Comparison of ENCODE assay signal across 12 cellular contexts in genomic region chr19:2294377-2295335, GRCh38. TPM values are rescaled to one million over a fixed set of nuclear protein-coding genes. Genes with fewer than 3 reads are reported as not detected.
DNase-seq lines count a peak whose midpoint lies in the region; ATAC-seq and TF ChIP-seq lines count a peak whose summit lies in the region.
"Had no signal": no experiment of that assay in that cellular context is flagged by ENCODE, and none has a peak within 500 bp of the region (broad histone marks: within the 10 kb centered on the region; RNA-seq: fewer than 3 reads in every experiment).

No MANE protein-coding gene starts in this region.

- no peak for TF ChIP-seq POLR2A in stomach (IDR thresholded peaks at IDR 0.05)

- no peak for TF ChIP-seq CTCF in GM12875 (IDR thresholded peaks at IDR 0.05; ENCODE audit: borderline replicate concordance, insufficient read depth, low read depth, low read length)
- TF ChIP-seq CTCF in stomach (IDR thresholded peaks at IDR 0.05), result no peak
- TF ChIP-seq CTCF in H9 (conservative IDR thresholded peaks at IDR 0.05), result no peak

- H3K56ac ChIP-seq in H9 (ENCODE audit: insufficient read length, low read depth, low read length), result no peak overlapping the region

- no peaks in the 10 kb centered on the region for H3K27me3 Mint-ChIP-seq in T-cell
- peaks cover 64% of the 10 kb centered on the region for H3K27me3 Mint-ChIP-seq in H9 (ENCODE audit: low read depth)
- H3K27me3 Mint-ChIP-seq: activated naive CD8-positive, alpha-beta T cell had no signal

- H3K23me2 ChIP-seq in H9 (ENCODE audit: insufficient read length, low read depth, low read length, poor library complexity, severe bottlenecking), result no peaks in the 10 kb centered on the region

- H3K79me2 ChIP-seq in H9 (ENCODE audit: insufficient read depth, low read length), result no peaks in the 10 kb centered on the region

- H2AFZ ChIP-seq in H9 (ENCODE audit: low read length), result no peak overlapping the region

- H2BK20ac ChIP-seq in H9 (ENCODE audit: low read depth, low read length, poor library complexity, severe bottlenecking), result no peak overlapping the region

- no peak overlapping the region for H3K9ac ChIP-seq in H9 (ENCODE audit: extremely low read depth, insufficient read length, low read length)

- peaks cover 16 to 68% (median 40%) of the 10 kb centered on the region in 3 donors for H3K27me3 ChIP-seq in stomach
- peaks cover 23% of the 10 kb centered on the region; the same call in 1 of the 2 replicates for H3K27me3 ChIP-seq in H9 (ENCODE audit: insufficient read depth, low read length)

- H3K4me1 Mint-ChIP-seq in T-cell, result peaks cover 13 to 22% (median 14%) of the 10 kb centered on the region in 3 donors
- H3K4me1 Mint-ChIP-seq in H9, result peaks cover 2 to 11% of the 10 kb centered on the region in 2 experiments; a peak in 3 of 4 replicates

- POLR2A ChIA-PET in T-cell (lab: Charles Lee), result no interaction called here

- H3K23ac ChIP-seq in H9 (ENCODE audit: insufficient read length, low read depth, low read length), result no peak overlapping the region

- H3K4me2 ChIP-seq in H9 (ENCODE audit: insufficient read depth, insufficient read length, low read length), result no peak overlapping the region

- H4K5ac ChIP-seq in H9 (ENCODE audit: insufficient read length, low read depth, low read length), result no peak overlapping the region

- no peak overlapping the region for H3K4me3 Mint-ChIP-seq in T-cell
- H3K4me3 Mint-ChIP-seq in H9, result no peak overlapping the region
- H3K4me3 Mint-ChIP-seq: activated naive CD8-positive, alpha-beta T cell had no signal

- peaks cover 21 to 44% (median 37%) of the 10 kb centered on the region in 4 donors for H3K4me1 ChIP-seq in stomach
- no peaks in the 10 kb centered on the region for H3K4me1 ChIP-seq in H9 (ENCODE audit: insufficient read depth, low read length)

- no peak overlapping the region for H4K91ac ChIP-seq in H9 (ENCODE audit: insufficient read length, low read depth, low read length)

- H3K9me3 Mint-ChIP-seq in T-cell (no peaks in the 10 kb centered on the region), H9 (no peaks in the 10 kb centered on the region)

- no peak overlapping the region for H3K4ac ChIP-seq in H9 (ENCODE audit: low read depth, low read length)

- H3K18ac ChIP-seq in H9 (ENCODE audit: insufficient read length, low read depth, low read length), result no peak overlapping the region

- CTCF ChIA-PET in T-cell (lab: Charles Lee), result no interaction called here

- H3K4me3 ChIP-seq in GM12875 (ENCODE audit: low read depth, low read length), result peak overlapping the region; percentile 24
- H3K4me3 ChIP-seq in stomach, result peak overlapping the region in 2 of 4 donors; percentile 11 to 20
- H3K4me3 ChIP-seq: GM12878, tibial nerve had no signal

- H3T11ph ChIP-seq in H9 (ENCODE audit: low read length), result no peak overlapping the region

- no peak overlapping the region for H2AK5ac ChIP-seq in H9 (ENCODE audit: insufficient read length, low read length)

- DNase-seq in astrocyte of the hippocampus (ENCODE audit: low read depth, low spot score) (peak; percentile 36), hepatic stellate cell (ENCODE audit: low spot score) (peak; percentile 87), stomach (no peak), T-cell (no peak), H9 (no peak)

- H3K27ac Mint-ChIP-seq in T-cell, result peak overlapping the region in 1 of 2 donors; percentile 72
- no peak overlapping the region for H3K27ac Mint-ChIP-seq in H9
- H3K27ac Mint-ChIP-seq: activated naive CD8-positive, alpha-beta T cell had no signal

- no peak overlapping the region for H2BK12ac ChIP-seq in H9 (ENCODE audit: insufficient read length, low read depth, low read length)

- no peaks in the 10 kb centered on the region for H3K36me3 ChIP-seq in stomach
- H3K36me3 ChIP-seq: tibial nerve had no signal

- 32 to 47% (median 39%) methylated on average over 29 to 39 of the region's 39 CpGs for WGBS in stomach, 5 donors
- WGBS in H9 (ENCODE audit: extremely low coverage, insufficient read length, low lambda C conversion rate), result no CpG with 5 or more reads among the region's 39 CpGs

- ATAC-seq in T-cell (replicated peaks in 1 of 4) (no peak), GM21526 (IDR thresholded peaks at IDR 0.05; ENCODE audit: low FRiP score, unreplicated experiment) (no peak), GM21737 (IDR thresholded peaks at IDR 0.05; ENCODE audit: unreplicated experiment) (no peak)
- ATAC-seq: GM12878 had no signal

- no peak for TF ChIP-seq EP300 in stomach (IDR thresholded peaks at IDR 0.05)

- intact Hi-C loops in stomach (cut with DNase I; ENCODE audit: low total_unique reads), result no loop called here

- no peaks in the 10 kb centered on the region for H3K79me1 ChIP-seq in H9 (ENCODE audit: insufficient read depth, low read depth, low read length, poor library complexity, severe bottlenecking)

- peaks cover 8% of the 10 kb centered on the region for H3K36me3 Mint-ChIP-seq in T-cell
- H3K36me3 Mint-ChIP-seq in H9 (ENCODE audit: insufficient read depth in 1 of 3, low read depth in 3 of 3), result no peaks in the 10 kb centered on the region
- H3K36me3 Mint-ChIP-seq: activated naive CD8-positive, alpha-beta T cell had no signal

- no peak overlapping the region for H2BK120ac ChIP-seq in H9 (ENCODE audit: low read depth, low read length, poor library complexity, severe bottlenecking)

- peak overlapping the region in 3 of 5 donors; percentile 4 to 69 (median 41) for H3K27ac ChIP-seq in stomach
- H3K27ac ChIP-seq in H9 (ENCODE audit: insufficient read length, low read depth, low read length), result no peak overlapping the region
- H3K27ac ChIP-seq: tibial nerve had no signal

- H4K8ac ChIP-seq in H9 (replicated peaks; ENCODE audit: insufficient read length, low read depth, low read length), result no peak overlapping the region

- H3K14ac ChIP-seq in H9 (ENCODE audit: insufficient read depth, low read length), result no peak overlapping the region

- H2BK15ac ChIP-seq in H9 (ENCODE audit: low read depth, low read length), result no peak overlapping the region

- no peaks in the 10 kb centered on the region for H4K20me1 ChIP-seq in H9 (ENCODE audit: control insufficient read depth, insufficient read depth, insufficient read length)

- no peak overlapping the region for H2BK5ac ChIP-seq in H9 (ENCODE audit: insufficient read length, low read length)

- no peaks in the 10 kb centered on the region for H3K9me3 ChIP-seq in stomach
- no peaks in the 10 kb centered on the region for H3K9me3 ChIP-seq in H9 (ENCODE audit: control insufficient read depth, low read depth, low read length)
- H3K9me3 ChIP-seq: tibial nerve had no signal

RNA-seq across cellular contexts. Expression of gene PEAK3, which starts 12.7 kb away (rescaled TPM):
- 1 to 10 TPM in 1 of 5 donors, under 1 TPM in 1, not detected in 3; 0.87 to 1.4 TPM for total RNA-seq in stomach
- under 1 TPM in 2 of 3 donors, not detected in 1; 0.15 to 0.31 TPM for polyA plus RNA-seq in stomach
- total RNA-seq in T-cell, result under 1 TPM in 3 of 5 donors, not detected in 2; 0.22 to 0.49 (median 0.30) TPM
- not detected in 2 replicates for total RNA-seq in H9 (2021)
- total RNA-seq: NCI-H460 had no signal

RNA-seq across cellular contexts. Expression of gene LINGO3, which starts 13.3 kb away (rescaled TPM):
- total RNA-seq in stomach (not detected), T-cell (1 to 10 TPM in 2 of 5 donors, under 1 TPM in 3; 0.23 to 1.7 (median 0.99) TPM), H9 (2021) (0.28 and 0.61 TPM in 2 replicates)
- not detected for polyA plus RNA-seq in stomach

RNA-seq across cellular contexts. Expression of gene LSM7, which starts 33.7 kb away (rescaled TPM):
- 10 to 100 TPM in 4 of 5 donors, 1 to 10 TPM in 1; 9.8 to 93.1 (median 17.4) TPM for total RNA-seq in stomach
- 100 to 1,000 TPM; 196 to 332 (median 214) TPM for polyA plus RNA-seq in stomach
- 100 to 1,000 TPM in 3 of 5 donors, 10 to 100 TPM in 2; 86.7 to 127 (median 107) TPM for total RNA-seq in T-cell
- total RNA-seq in H9 (2021), result 187 and 202 TPM in 2 replicates

RNA-seq across cellular contexts. Expression of gene SPPL2B, which starts 33.8 kb away (rescaled TPM):
- total RNA-seq in stomach (100 to 1,000 TPM in 2 of 5 donors, 10 to 100 TPM in 3; 69.3 to 450 (median 97.4) TPM), T-cell (100 to 1,000 TPM in 4 of 5 donors, 10 to 100 TPM in 1; 96.5 to 173 (median 133) TPM), H9 (2021) (69.4 and 73.7 TPM in 2 replicates)
- 10 to 100 TPM; 13.6 to 31.4 (median 29.0) TPM for polyA plus RNA-seq in stomach

RNA-seq across cellular contexts. Expression of gene JSRP1, which starts 38.4 kb away (rescaled TPM):
- total RNA-seq in stomach (under 1 TPM in 1 of 5 donors, not detected in 4; 0.58 TPM), T-cell (1 to 10 TPM in 2 of 5 donors, under 1 TPM in 2, not detected in 1; 0.42 to 1.5 (median 1.0) TPM), H9 (2021) (0.90 and 1.1 TPM in 2 replicates)
- polyA plus RNA-seq in stomach, result under 1 TPM in 2 of 3 donors, not detected in 1; 0.68 to 0.75 TPM
- total RNA-seq: NCI-H460, tibial nerve had no signal

Comparison
In these comparisons a context has a peak if more than half of its experiments do, and no peak if none do; other contexts are left out.
1. DNase-seq: peak in astrocyte of the hippocampus (single experiment) and hepatic stellate cell (single experiment); none in stomach (single experiment), T-cell (0 of 34) and H9 (single experiment).